25 cellular contexts compared by ENCODE assay signal in the genomic region with DNA sequence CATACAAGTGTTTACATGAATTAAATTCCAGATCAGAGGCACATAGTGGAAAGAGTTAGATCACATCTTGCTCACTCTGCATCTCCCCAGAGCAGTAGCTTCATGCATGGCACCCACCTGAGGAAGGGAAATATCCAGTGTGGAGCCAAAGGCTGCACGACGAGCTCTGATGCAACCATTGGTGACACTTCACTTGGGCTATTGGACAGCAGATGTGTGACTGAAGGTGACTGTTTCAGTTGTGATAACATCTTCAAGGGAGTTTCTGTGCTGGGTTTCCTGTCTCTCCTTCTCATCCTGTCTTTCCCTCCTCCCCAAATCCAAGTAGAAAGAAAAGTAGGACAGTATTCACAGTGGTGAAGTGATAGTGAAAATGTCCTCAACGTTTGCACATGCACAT.
"Had no signal": no experiment of that assay in that cellular context is flagged by ENCODE, and none has a peak within 500 bp of the region (broad histone marks: within the 10 kb centered on the region; RNA-seq: fewer than 3 reads in every experiment).

No MANE protein-coding gene starts in this region.

- H3K27me3 Mint-ChIP-seq: activated naive CD8-positive, alpha-beta T cell treated with anti-CD3 and anti-CD28 coated beads, Interleukin-2, amount 10 ng/mL, durations not matched to agents 7 days and 5 days; naive thymus-derived CD8-positive, alpha-beta T cell; stimulated activated memory B cell treated with anti-CD40 and anti-IgM and Interleukin-4, amounts not matched to agents 10 μg/mL and 1 μg/mL and 100 μg/mL, for 72 hours had no signal

- H3K27ac Mint-ChIP-seq: activated naive CD8-positive, alpha-beta T cell treated with anti-CD3 and anti-CD28 coated beads, Interleukin-2, amount 10 ng/mL, durations not matched to agents 7 days and 5 days; endodermal cell; mesothelial cell of epicardium; naive thymus-derived CD8-positive, alpha-beta T cell; stimulated activated memory B cell treated with anti-CD40 and anti-IgM and Interleukin-4, amounts not matched to agents 10 μg/mL and 1 μg/mL and 100 μg/mL, for 72 hours had no signal

- H3K27me3 ChIP-seq: heart right ventricle, left lung, neutrophil, ovary, sigmoid colon, stomach, suprapubic skin, tibial nerve had no signal

- H3K27ac ChIP-seq: heart right ventricle, left lung, neutrophil, ovary, sigmoid colon, stomach, suprapubic skin, tibial nerve, VCaP had no signal

- H3K4me3 Mint-ChIP-seq: activated naive CD8-positive, alpha-beta T cell treated with anti-CD3 and anti-CD28 coated beads, Interleukin-2, amount 10 ng/mL, durations not matched to agents 7 days and 5 days; activated T-cell treated with anti-CD3 and anti-CD28 coated beads, Interleukin-2, amount 50 U/mL, for 4 hours; endodermal cell; mesothelial cell of epicardium; naive thymus-derived CD8-positive, alpha-beta T cell; stimulated activated memory B cell treated with anti-CD40 and anti-IgM and Interleukin-4, amounts not matched to agents 10 μg/mL and 1 μg/mL and 100 μg/mL, for 72 hours had no signal

- H3K36me3 ChIP-seq: heart right ventricle, left lung, neutrophil, ovary, sigmoid colon, stomach, suprapubic skin, tibial nerve had no signal

- H3K4me2 ChIP-seq: smooth muscle cell had no signal

- H3K4me3 ChIP-seq: heart right ventricle, left lung, lung, ovary, sigmoid colon, smooth muscle cell, stomach, suprapubic skin, tibial nerve had no signal

- H3K4me1 ChIP-seq: stomach, tibial nerve had no signal

- H3K4me1 Mint-ChIP-seq: stimulated activated memory B cell treated with anti-CD40 and anti-IgM and Interleukin-4, amounts not matched to agents 10 μg/mL and 1 μg/mL and 100 μg/mL, for 72 hours had no signal

- DNase-seq: activated CD4-positive, alpha-beta T cell treated with anti-CD3 and anti-CD28 coated beads for 1 hour; activated CD4-positive, alpha-beta T cell treated with anti-CD3 and anti-CD28 coated beads, Interleukin-2, amount 50 U/mL, for 4 hours; activated CD8-positive, alpha-beta memory T cell treated with anti-CD3 and anti-CD28 coated beads, Interleukin-2, amount 50 U/mL, for 48 hours; activated naive CD4-positive, alpha-beta T cell treated with Interleukin-2 at 50 U/mL for 16 hours; activated naive CD8-positive, alpha-beta T cell treated with anti-CD3 and anti-CD28 coated beads, Interleukin-2, amount 10 ng/mL, durations not matched to agents 7 days and 5 days; activated T-cell treated with anti-CD3 and anti-CD28 coated beads, Interleukin-2, amount 50 U/mL, for 4 hours; amniotic stem cell; cortex of kidney; endodermal cell; heart right ventricle; kidney; left lung; naive thymus-derived CD8-positive, alpha-beta T cell; ovary; sigmoid colon; stimulated activated CD4-positive, alpha-beta T cell treated with anti-CD3 and anti-CD28 coated beads, Interleukin-15, amount 100 ng/mL, for 24 hours; stomach had no signal

- H3K9me3 ChIP-seq: left lung, neutrophil, ovary, sigmoid colon, stomach, suprapubic skin had no signal
